8 cellular contexts compared by ENCODE assay signal in genomic region chr4:103046416-103047290, GRCh38. TPM values are rescaled to one million over a fixed set of nuclear protein-coding genes. Genes with fewer than 3 reads are reported as not detected.
DNase-seq lines count a peak whose midpoint lies in the region; ATAC-seq and TF ChIP-seq lines count a peak whose summit lies in the region.

No MANE protein-coding gene starts in this region.

- no peak overlapping the region for H3K4me3 ChIP-seq in choroid plexus epithelial cell (ENCODE audit: low read depth, low read length)
- no peak overlapping the region for H3K4me3 ChIP-seq in lung
- no peak overlapping the region for H3K4me3 ChIP-seq in tibial nerve

- DNase-seq in NCI-H82 (lab: John Stamatoyannopoulos, UW) (peak; percentile 62), NCI-H82 treated with DMSO at 0.1 percent for 48 hours (lab: John Stamatoyannopoulos, UW; ENCODE audit: unreplicated experiment) (no peak), HUDEP-2 (lab: John Stamatoyannopoulos, UW; ENCODE audit: unreplicated experiment in 76 of 76) (peak in 42 of 76 experiments; percentile 0 to 67 (median 12)), T-helper 2 cell (peak in 3 of 5 experiments; percentile 13 to 65 (median 27)), choroid plexus epithelial cell (ENCODE audit: low read depth) (peak; percentile 78), lung (ENCODE audit: low spot score) (no peak), tibial nerve (ENCODE audit: low spot score in 2 of 2) (no peak)

- H3K36me3 ChIP-seq in lung (ENCODE audit: control insufficient read depth in 2 of 2, insufficient read depth in 2 of 2, low read length in 2 of 2) (peaks cover 3 to 6% of the 10 kb centered on the region in 2 donors), tibial nerve (peaks cover 0 to 31% (median 0%) of the 10 kb centered on the region in 3 donors)

- TF ChIP-seq EP300 in tibial nerve (IDR thresholded peaks at IDR 0.05) = no peak

- H3K27me3 ChIP-seq in lung (ENCODE audit: control insufficient read depth, insufficient read depth) = no peaks in the 10 kb centered on the region
- H3K27me3 ChIP-seq in tibial nerve = no peaks in the 10 kb centered on the region

- 57 to 62% methylated on average over 5 of the region's 5 CpGs for WGBS in lung, 2 donors
- 47 to 52% methylated on average over 5 of the region's 5 CpGs for WGBS in tibial nerve, 2 donors

- H3K9me3 ChIP-seq in lung (ENCODE audit: control insufficient read depth in 2 of 2, insufficient read depth in 1 of 2, low read length in 1 of 2) (no peaks in the 10 kb centered on the region), tibial nerve (no peaks in the 10 kb centered on the region)

- H3K27ac ChIP-seq in lung (ENCODE audit: low read depth in 1 of 2, low read length in 1 of 2) (no peak overlapping the region), tibial nerve (no peak overlapping the region)

- ATAC-seq in GM21576 (IDR thresholded peaks at IDR 0.05; ENCODE audit: unreplicated experiment) (peak; percentile 94), lung (ENCODE audit: insufficient read depth, low FRiP score) (peak; percentile 81)

- H3K4me1 ChIP-seq in lung (ENCODE audit: control insufficient read depth in 2 of 2, insufficient read depth in 2 of 2, low read length in 2 of 2) (no peaks in the 10 kb centered on the region), tibial nerve (no peaks in the 10 kb centered on the region)

- no peak for TF ChIP-seq POLR2A in tibial nerve (IDR thresholded peaks at IDR 0.05)

- TF ChIP-seq CTCF in choroid plexus epithelial cell (conservative IDR thresholded peaks at IDR 0.05; ENCODE audit: low read depth, low read length) (peak; percentile 87), lung (IDR thresholded peaks at IDR 0.05; ENCODE audit: control extremely low read depth, extremely low read depth) (peak; percentile 24), tibial nerve (IDR thresholded peaks at IDR 0.05) (peak in 4 of 5 experiments; percentile 47 to 66 (median 60))

RNA-seq across cellular contexts. Expression of gene SLC9B1, which starts 27.1 kb away (rescaled TPM):
- total RNA-seq in lung (1 to 10 TPM in 1 of 2 donors, under 1 TPM in 1; 0.49 to 4.6 TPM), tibial nerve (1 to 10 TPM; 1.5 to 4.2 (median 2.4) TPM)
- polyA plus RNA-seq in lung = under 1 TPM; 0.12 to 0.22 TPM

RNA-seq across cellular contexts. Expression of gene SLC9B2, which starts 29.9 kb away (rescaled TPM):
- total RNA-seq in lung (1 to 10 TPM; 5.6 to 8.6 TPM), tibial nerve (10 to 100 TPM; 13.1 to 29.4 (median 22.2) TPM)
- 1 to 10 TPM; 3.1 to 6.4 TPM for polyA plus RNA-seq in lung

RNA-seq across cellular contexts. Expression of gene BDH2, which starts 53.0 kb away (rescaled TPM):
- total RNA-seq in lung (10 to 100 TPM; 33.3 to 99.2 TPM), tibial nerve (10 to 100 TPM; 35.7 to 95.3 (median 72.4) TPM)
- 10 to 100 TPM; 30.9 to 75.5 TPM for polyA plus RNA-seq in lung

Comparison
In these comparisons a context has a peak if more than half of its experiments do, and no peak if none do; other contexts are left out.
1. DNase-seq: peak in NCI-H82 (single experiment), HUDEP-2 (42 of 76), T-helper 2 cell (3 of 5) and choroid plexus epithelial cell (single experiment); none in NCI-H82 treated with DMSO at 0.1 percent for 48 hours (single experiment), lung (single experiment) and tibial nerve (0 of 2).
2. CTCF ChIP-seq: peak in every context shown above with its lines; median percentile 87 in choroid plexus epithelial cell; 60 in tibial nerve; 24 in lung.